ENCODE assay signal across 8 cellular contexts in the genomic region with DNA sequence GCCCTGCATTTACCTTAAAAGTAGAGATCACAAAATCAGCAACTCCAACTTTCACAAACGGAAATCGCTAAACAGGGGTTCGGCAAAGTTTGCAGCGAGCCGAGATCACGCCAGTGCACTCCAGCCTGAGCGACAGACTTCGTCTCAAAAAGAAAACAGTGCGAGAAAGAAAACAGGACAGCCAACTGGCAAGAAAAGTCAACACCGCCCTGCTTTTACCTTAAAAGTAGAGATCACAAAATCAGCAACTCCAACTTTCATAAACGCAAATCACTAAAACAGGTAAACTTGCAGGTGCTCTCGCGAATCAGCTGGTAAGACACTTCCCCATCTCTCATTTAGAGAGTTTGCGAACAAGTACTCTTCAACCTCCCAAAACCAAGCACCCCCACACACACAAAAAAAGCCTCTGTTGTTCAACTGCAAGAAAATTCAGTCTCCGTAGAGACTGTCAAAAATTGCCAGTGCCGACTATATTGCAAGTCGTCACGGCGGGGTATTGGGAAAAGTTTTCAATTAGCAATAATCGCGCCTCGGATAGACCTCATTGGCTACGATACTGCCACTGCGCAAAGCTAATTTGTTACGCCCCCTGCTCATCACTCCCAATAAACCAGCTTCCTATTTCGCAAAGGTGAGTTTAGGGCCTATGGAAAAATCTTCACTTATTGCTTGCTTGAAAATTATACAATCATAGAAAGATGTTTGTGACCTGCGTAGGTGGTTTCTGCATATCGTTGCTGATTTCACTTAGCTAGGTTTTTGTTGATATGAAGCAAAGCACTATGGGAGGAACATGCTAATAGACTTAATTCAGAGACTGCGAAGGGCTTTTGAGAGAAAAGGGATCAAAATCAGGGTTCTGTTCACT. TPM values are rescaled to one million over a fixed set of nuclear protein-coding genes. Genes with fewer than 3 reads are reported as not detected.
DNase-seq lines count a peak whose midpoint lies in the region; ATAC-seq and TF ChIP-seq lines count a peak whose summit lies in the region.

A gene (minus strand): TSS at position 577 of the 871 bp plus-strand sequence.

- H3K4me1 ChIP-seq in BE2C = no peaks in the 10 kb centered on the region; the same call in 1 of the 2 replicates
- H3K4me1 ChIP-seq in lower lobe of right lung = peaks cover 11% of the 10 kb centered on the region

- H3K27ac ChIP-seq in lower lobe of right lung = peak within 1 kb of the TSS; percentile 100

- H3K9me3 ChIP-seq in BE2C (no peaks in the 10 kb centered on the region), lower lobe of right lung (no peaks in the 10 kb centered on the region)

- intact Hi-C loops in lower lobe of right lung (cut with DNase I) = no loop called here

- DNase-seq in BE2C (peak; percentile 87), NCI-H82 treated with DMSO at 0.1 percent for 48 hours (lab: John Stamatoyannopoulos, UW; ENCODE audit: unreplicated experiment) (peak; percentile 97), lower lobe of right lung (peak; percentile 55)
- DNase-seq in activated CD4-positive, alpha-beta T cell treated with anti-CD3 and anti-CD28 coated beads, Interleukin-2, amount 50 U/mL, for 48 hours = peak; percentile 73 to 82
- peak; percentile 74 for DNase-seq in effector CD4-positive, alpha-beta T cell
- peak; percentile 40 to 59 (median 48) for DNase-seq in stimulated activated CD4-positive, alpha-beta T cell treated with anti-CD3 and anti-CD28 coated beads, TNF-alpha, amount 100 ng/mL, for 1 hour (ENCODE audit: low read depth in 3 of 3, low spot score in 1 of 3)

- H3K36me3 ChIP-seq in BE2C = no peaks in the 10 kb centered on the region
- H3K36me3 ChIP-seq in lower lobe of right lung = no peaks in the 10 kb centered on the region

- TF ChIP-seq CTCF in BE2C (IDR thresholded peaks at IDR 0.05; ENCODE audit: low read depth, low read length) (no peak), lower lobe of right lung (IDR thresholded peaks at IDR 0.05) (no peak)

- H3K4me3 ChIP-seq in BE2C (ENCODE audit: low read depth, low read length) (peak within 1 kb of the TSS; percentile 60), lower lobe of right lung (peak within 1 kb of the TSS; percentile 61)

- H3K27me3 ChIP-seq in BE2C = no peaks in the 10 kb centered on the region
- H3K27me3 ChIP-seq in lower lobe of right lung (ENCODE audit: low read depth) = no peaks in the 10 kb centered on the region

- peak; percentile 35 for ATAC-seq in GM19324 (IDR thresholded peaks at IDR 0.05; ENCODE audit: low FRiP score, unreplicated experiment)
- peak; percentile 45 for ATAC-seq in HG03521 (IDR thresholded peaks at IDR 0.05; ENCODE audit: unreplicated experiment)
- ATAC-seq in lower lobe of right lung = peak; percentile 75 to 76

RNA-seq across cellular contexts. Expression of the gene that starts here (rescaled TPM):
- polyA plus RNA-seq in BE2C (2012; ENCODE audit: insufficient read depth, insufficient read length, low read depth) = 5.0 TPM
- 2,881 TPM for total RNA-seq in lower lobe of right lung

Comparison
In these comparisons a context has a peak if more than half of its experiments do, and no peak if none do; other contexts are left out.
1. Peak in every context shown above with its lines: DNase-seq, ATAC-seq, H3K4me3 ChIP-seq and H3K27ac ChIP-seq.